In the genomic region with DNA sequence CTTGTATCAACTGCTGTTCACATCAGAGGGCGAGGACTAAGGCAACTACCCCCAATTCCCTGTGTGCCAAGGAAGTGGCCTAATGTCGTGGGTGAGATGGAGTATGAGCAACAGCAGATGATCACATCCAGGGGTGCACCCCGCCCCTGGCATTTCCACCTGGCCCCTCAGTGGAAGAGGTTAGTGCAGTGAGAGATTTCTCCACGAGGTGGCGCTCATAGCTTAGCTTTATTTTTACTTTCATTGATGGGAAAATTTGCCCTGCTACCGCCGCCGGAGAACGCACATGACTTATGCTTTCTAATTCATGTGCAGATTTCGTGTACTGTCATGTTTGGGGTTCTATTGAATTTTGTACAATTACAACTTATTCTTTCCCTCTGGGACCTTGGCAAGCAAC, we compare ENCODE assay signal across 8 cellular contexts.
DNase-seq lines count a peak whose midpoint lies in the region; ATAC-seq and TF ChIP-seq lines count a peak whose summit lies in the region.

No MANE protein-coding gene starts in this region.

- peaks cover 18% of the 10 kb centered on the region for H3K27me3 Mint-ChIP-seq in activated B cell treated with CpG ODN at 0.5 μM for 24 hours

- H4K20me1 ChIP-seq in neural cell (ENCODE audit: insufficient read depth) = no peaks in the 10 kb centered on the region

- no peak overlapping the region for H3K27ac Mint-ChIP-seq in activated B cell treated with CpG ODN at 0.5 μM for 24 hours

- H3K9me3 Mint-ChIP-seq in activated B cell treated with CpG ODN at 0.5 μM for 24 hours = no peaks in the 10 kb centered on the region

- peak; percentile 77 for TF ChIP-seq CTCF in cardiac muscle cell (IDR thresholded peaks at IDR 0.05; ENCODE audit: low read depth, low read length)
- TF ChIP-seq CTCF in activated B cell treated with CpG ODN at 0.5 μM for 24 hours (IDR thresholded peaks at IDR 0.05) = no peak
- TF ChIP-seq CTCF in esophagus squamous epithelium (IDR thresholded peaks at IDR 0.05) = peak; percentile 29 to 72 (median 60)
- TF ChIP-seq CTCF in neural cell (IDR thresholded peaks at IDR 0.05; ENCODE audit: poor library complexity, severe bottlenecking) = peak; percentile 91

- no peak overlapping the region for H2AFZ ChIP-seq in neural cell (ENCODE audit: low read depth, low read length)

- H3F3A ChIP-seq in neural cell (ENCODE audit: insufficient read depth, low read length, poor library complexity, severe bottlenecking) = no peaks in the 10 kb centered on the region

- intact Hi-C loops in Right ventricle myocardium inferior (cut with DNase I) = no loop called here
- intact Hi-C loops in activated B cell treated with CpG ODN at 0.5 μM for 24 hours (cut with micrococcal nuclease) = loop anchor here (2.0 kb wide), 1 partner anchor 1713 kb away; no protein-coding TSS in a partner anchor
- intact Hi-C loops in esophagus squamous epithelium (cut with DNase I) = no loop called here

- H3K27me3 ChIP-seq in cardiac muscle cell (no peaks in the 10 kb centered on the region), esophagus squamous epithelium (no peaks in the 10 kb centered on the region), neural cell (ENCODE audit: insufficient read depth, low read depth, low read length) (no peaks in the 10 kb centered on the region)

- H3K4me2 ChIP-seq in neural cell (ENCODE audit: low read length) = no peak overlapping the region

- no peak overlapping the region for H3K9ac ChIP-seq in neural cell (ENCODE audit: low read length)

- peak; percentile 98 for TF ChIP-seq RAD21 in neural cell (conservative IDR thresholded peaks at IDR 0.05)

- no peaks in the 10 kb centered on the region for H3K9me2 ChIP-seq in neural cell (ENCODE audit: insufficient read depth, low read length)

- H3K4me1 Mint-ChIP-seq in activated B cell treated with CpG ODN at 0.5 μM for 24 hours = peaks cover 4% of the 10 kb centered on the region

- H3K27ac ChIP-seq in cardiac muscle cell = no peak overlapping the region
- H3K27ac ChIP-seq in esophagus squamous epithelium = no peak overlapping the region
- H3K27ac ChIP-seq in neural cell (ENCODE audit: low read length) = peak overlapping the region; percentile 24

- no peaks in the 10 kb centered on the region for H3K79me2 ChIP-seq in neural cell (replicated peaks; ENCODE audit: insufficient read depth, low read length)

- TF ChIP-seq POLR2A in esophagus squamous epithelium (IDR thresholded peaks at IDR 0.05) = no peak

- H3K36me3 Mint-ChIP-seq in activated B cell treated with CpG ODN at 0.5 μM for 24 hours (ENCODE audit: low read depth) = no peaks in the 10 kb centered on the region

- H3K4me1 ChIP-seq in cardiac muscle cell (ENCODE audit: low read depth) (no peaks in the 10 kb centered on the region), esophagus squamous epithelium (no peaks in the 10 kb centered on the region)

- H3K9me3 ChIP-seq in cardiac muscle cell (ENCODE audit: low read depth) (no peaks in the 10 kb centered on the region), esophagus squamous epithelium (no peaks in the 10 kb centered on the region), neural cell (ENCODE audit: low read length) (no peaks in the 10 kb centered on the region)

- TF ChIP-seq EP300 in neural cell (conservative IDR thresholded peaks at IDR 0.05; ENCODE audit: poor library complexity, severe bottlenecking) = no peak

- H3K4me3 ChIP-seq in cardiac muscle cell = no peak overlapping the region
- H3K4me3 ChIP-seq in esophagus squamous epithelium = no peak overlapping the region
- peak overlapping the region; percentile 49 for H3K4me3 ChIP-seq in neural cell (ENCODE audit: low read length)

- ATAC-seq in Right ventricle myocardium inferior (no peak), HG02981 (IDR thresholded peaks at IDR 0.05; ENCODE audit: unreplicated experiment) (peak; percentile 88), activated B cell treated with CpG ODN at 0.5 μM for 24 hours (ENCODE audit: low read depth) (peak; percentile 28)

- 4 to 7% methylated on average over 7 to 10 of the region's 10 CpGs for WGBS in esophagus squamous epithelium, 2 donors

- H3K36me3 ChIP-seq in cardiac muscle cell (no peaks in the 10 kb centered on the region), esophagus squamous epithelium (no peaks in the 10 kb centered on the region), neural cell (ENCODE audit: insufficient read depth, low read length) (no peaks in the 10 kb centered on the region)

- DNase-seq in cardiac muscle cell (ENCODE audit: low read depth in 1 of 2, low spot score in 1 of 2) = peak; percentile 63 to 81
- no peak for DNase-seq in Right ventricle myocardium inferior (ENCODE audit: missing footprints)
- peak; percentile 80 for DNase-seq in NCI-H2107 treated with DMSO at 0.1 percent for 48 hours (lab: John Stamatoyannopoulos, UW; ENCODE audit: unreplicated experiment)
- DNase-seq in activated B cell treated with CpG ODN at 0.5 μM for 24 hours = no peak
- no peak for DNase-seq in esophagus squamous epithelium (lab: John Stamatoyannopoulos, UW)
- peak; percentile 53 for DNase-seq in ureter (ENCODE audit: low spot score)

- POLR2A ChIA-PET in activated B cell treated with CpG ODN at 0.5 μM for 24 hours (lab: Charles Lee) = no interaction called here

- CTCF ChIA-PET in activated B cell treated with CpG ODN at 0.5 μM for 24 hours (lab: Charles Lee) = interaction anchor here (1.2 to 1.5 kb wide), 2 partner anchors 10 to 621 kb away, joined by 4 to 9 read pairs; no protein-coding TSS in a partner anchor

- H3K4me3 Mint-ChIP-seq in activated B cell treated with CpG ODN at 0.5 μM for 24 hours = no peak overlapping the region

TF ChIP-seq in neural cell, 6 proteins besides CTCF, POLR2A, EP300 and RAD21:
- TF ChIP-seq EZH2 (IDR thresholded peaks at IDR 0.05; ENCODE audit: borderline replicate concordance, insufficient read depth, low read length, poor library complexity, severe bottlenecking) (no peak), SMC3 (conservative IDR thresholded peaks at IDR 0.05; ENCODE audit: poor library complexity) (peak; percentile 96), MXI1 (conservative IDR thresholded peaks at IDR 0.05; ENCODE audit: poor library complexity, severe bottlenecking) (peak; percentile 59), TAF1 (IDR thresholded peaks at IDR 0.05; ENCODE audit: low read depth) (no peak), POLR2AphosphoS5 (IDR thresholded peaks at IDR 0.05) (no peak), REST (IDR thresholded peaks at IDR 0.05; ENCODE audit: borderline replicate concordance) (no peak)

Comparison
In these comparisons a context has a peak if more than half of its experiments do, and no peak if none do; other contexts are left out.
1. DNase-seq: peak in cardiac muscle cell (2 of 2), NCI-H2107 treated with DMSO at 0.1 percent for 48 hours (single experiment) and ureter (single experiment); none in Right ventricle myocardium inferior (single experiment), activated B cell treated with CpG ODN at 0.5 μM for 24 hours (single experiment) and esophagus squamous epithelium (single experiment).